Comparison of ENCODE assay signal across 19 cellular contexts in genomic region chr7:24435002-24435401, GRCh38.
"Had no signal": no experiment of that assay in that cellular context is flagged by ENCODE, and none has a peak within 500 bp of the region (broad histone marks: within the 10 kb centered on the region; RNA-seq: fewer than 3 reads in every experiment).

No MANE protein-coding gene starts in this region.

- H3K4me1 ChIP-seq: body of pancreas, left lung had no signal

- H3K4me3 ChIP-seq: body of pancreas, hepatocyte, left lung had no signal

- H3K27me3 Mint-ChIP-seq: activated CD8-positive, alpha-beta memory T cell treated with anti-CD3 and anti-CD28 coated beads, Interleukin-2, amount 10 ng/mL, durations not matched to agents 7 days and 5 days; activated T-cell treated with anti-CD3 and anti-CD28 coated beads, Interleukin-2, amount 50 U/mL, for 24 hours; progenitor cell of endocrine pancreas had no signal

- H3K9me3 Mint-ChIP-seq: activated T-cell treated with anti-CD3 and anti-CD28 coated beads, Interleukin-2, amount 50 U/mL, for 24 hours; natural killer cell had no signal

- H3K27me3 ChIP-seq: body of pancreas, hepatocyte, left lung had no signal

- H3K27ac Mint-ChIP-seq: activated CD8-positive, alpha-beta memory T cell treated with anti-CD3 and anti-CD28 coated beads, Interleukin-2, amount 10 ng/mL, durations not matched to agents 7 days and 5 days; activated naive CD4-positive, alpha-beta T cell treated with anti-CD3 and anti-CD28 coated beads, Interleukin-2, amount 50 U/mL, for 72 hours; activated T-cell treated with anti-CD3 and anti-CD28 coated beads, Interleukin-2, amount 50 U/mL, for 24 hours; natural killer cell; progenitor cell of endocrine pancreas had no signal

- H3K36me3 Mint-ChIP-seq: activated CD8-positive, alpha-beta memory T cell treated with anti-CD3 and anti-CD28 coated beads, Interleukin-2, amount 10 ng/mL, durations not matched to agents 7 days and 5 days; activated naive CD4-positive, alpha-beta T cell treated with anti-CD3 and anti-CD28 coated beads, Interleukin-2, amount 50 U/mL, for 72 hours; natural killer cell had no signal

- H2AFZ ChIP-seq: hepatocyte had no signal

- DNase-seq: activated CD4-positive, alpha-beta T cell treated with anti-CD3 and anti-CD28 coated beads, Interleukin-2, amount 50 U/mL, for 48 hours; activated CD4-positive, CD25-positive, alpha-beta regulatory T cell treated with anti-CD3 and anti-CD28 coated beads, Interleukin-2, amount 50 U/mL, for 72 hours; activated CD8-positive, alpha-beta memory T cell treated with anti-CD3 and anti-CD28 coated beads, Interleukin-2, amount 10 ng/mL, durations not matched to agents 7 days and 5 days; activated effector memory CD4-positive, alpha-beta T cell treated with Interleukin-2 at 50 U/mL for 16 hours; activated T-cell treated with anti-CD3 and anti-CD28 coated beads, Interleukin-2, amount 50 U/mL, for 24 hours; amniotic stem cell; body of pancreas; central memory CD4-positive, alpha-beta T cell; cortex of kidney; effector memory CD4-positive, alpha-beta T cell; islet precursor cell; left lung; natural killer cell; occipital lobe; right cardiac atrium; small intestine had no signal

- H3K4me3 Mint-ChIP-seq: activated CD8-positive, alpha-beta memory T cell treated with anti-CD3 and anti-CD28 coated beads, Interleukin-2, amount 10 ng/mL, durations not matched to agents 7 days and 5 days; activated T-cell treated with anti-CD3 and anti-CD28 coated beads, Interleukin-2, amount 50 U/mL, for 24 hours; natural killer cell had no signal

- H3K79me2 ChIP-seq: hepatocyte had no signal

- H3K36me3 ChIP-seq: left lung had no signal

- H3K9me3 ChIP-seq: body of pancreas, left lung had no signal

- H3K27ac ChIP-seq: body of pancreas, hepatocyte, left lung had no signal

- H3K4me2 ChIP-seq: hepatocyte had no signal

- ATAC-seq: activated CD8-positive, alpha-beta memory T cell treated with anti-CD3 and anti-CD28 coated beads, Interleukin-2, amount 10 ng/mL, durations not matched to agents 7 days and 5 days; activated naive CD4-positive, alpha-beta T cell treated with anti-CD3 and anti-CD28 coated beads, Interleukin-2, amount 50 U/mL, for 72 hours; body of pancreas; left lung; natural killer cell; right cardiac atrium had no signal
